Comparison of ENCODE assay signal across 1 cellular context in genomic region chr7:131554880-131555516, GRCh38.
TF ChIP-seq lines count a peak whose summit lies in the region.

No MANE protein-coding gene starts in this region.

TF ChIP-seq in H1, 55 proteins besides CTCF, POLR2A, EP300 and RAD21 (continued from another document):
- TF ChIP-seq SAP30 (IDR thresholded peaks at IDR 0.05; ENCODE audit: insufficient read depth, insufficient replicate concordance, low read length) = peak; percentile 38
- TF ChIP-seq SIN3A (conservative IDR thresholded peaks at IDR 0.05 in 1 of 2, IDR thresholded peaks at IDR 0.05 in 1 of 2; ENCODE audit: low read depth in 1 of 2, low read length in 2 of 2) = 0 out of 4 replicates have a peak, but pooled peaks of 1 of the 2 experiments have one; percentile 63
- no peak for TF ChIP-seq HDAC6 (IDR thresholded peaks at IDR 0.05; ENCODE audit: low read depth, low read length)
- TF ChIP-seq POLR2AphosphoS5 (IDR thresholded peaks at IDR 0.05; ENCODE audit: low read depth, low read length) = 0 out of 2 replicates have a peak, but pooled peaks have one; percentile 1
